22 cellular contexts compared by ENCODE assay signal in genomic region chr10:112216151-112216550, GRCh38. TPM values are rescaled to one million over a fixed set of nuclear protein-coding genes. Genes with fewer than 3 reads are reported as not detected.
DNase-seq lines count a peak whose midpoint lies in the region; ATAC-seq and TF ChIP-seq lines count a peak whose summit lies in the region.
"Had no signal": no experiment of that assay in that cellular context is flagged by ENCODE, and none has a peak within 500 bp of the region (broad histone marks: within the 10 kb centered on the region; RNA-seq: fewer than 3 reads in every experiment).

No MANE protein-coding gene starts in this region.

- H3K27ac Mint-ChIP-seq in Caco-2 (ENCODE audit: unreplicated experiment) (peak overlapping the region; percentile 81), activated B cell treated with CpG ODN at 0.5 μM for 24 hours (peak overlapping the region; percentile 79)
- H3K27ac Mint-ChIP-seq in stimulated activated memory B cell treated with anti-CD40 and anti-IgM and Interleukin-4, amounts not matched to agents 10 μg/mL and 1 μg/mL and 100 μg/mL, for 72 hours, result peak overlapping the region; percentile 66
- H3K27ac Mint-ChIP-seq in CD8-positive, alpha-beta memory T cell, result no peak overlapping the region
- H3K27ac Mint-ChIP-seq: CD4-positive, alpha-beta memory T cell; HFFc6 had no signal

- TF ChIP-seq CTCF in Caco-2 (IDR thresholded peaks at IDR 0.05; ENCODE audit: insufficient read depth in 1 of 2, low read depth in 1 of 2, low read length in 1 of 2, severe bottlenecking in 1 of 2, unreplicated experiment in 1 of 2) (no peak), activated B cell treated with CpG ODN at 0.5 μM for 24 hours (IDR thresholded peaks at IDR 0.05) (no peak)

- H3K4me3 ChIP-seq in Caco-2 (ENCODE audit: low read depth, low read length), result no peak overlapping the region
- no peak overlapping the region for H3K4me3 ChIP-seq in CD8-positive, alpha-beta memory T cell (ENCODE audit: low read length)
- H3K4me3 ChIP-seq: HAP-1 had no signal

- ATAC-seq in activated B cell treated with CpG ODN at 0.5 μM for 24 hours (ENCODE audit: low read depth) (no peak), left lobe of liver (peak; percentile 50), HG02610 (IDR thresholded peaks at IDR 0.05; ENCODE audit: unreplicated experiment) (no peak)
- ATAC-seq in stimulated activated memory B cell treated with anti-CD40 and anti-IgM and Interleukin-4, amounts not matched to agents 10 μg/mL and 1 μg/mL and 100 μg/mL, for 72 hours, result no peak
- ATAC-seq: Panc1 had no signal

- BruUV-seq in Caco-2 (replicated peaks; lab: Mats Ljungman, UMichigan), result no TSS peak

- intact Hi-C loops in Caco-2 (cut with micrococcal nuclease; ENCODE audit: unreplicated experiment), result no loop called here
- intact Hi-C loops in activated B cell treated with CpG ODN at 0.5 μM for 24 hours (cut with micrococcal nuclease), result no loop called here

- H3K9me3 ChIP-seq in Caco-2, result peaks cover 14% of the 10 kb centered on the region
- no peaks in the 10 kb centered on the region for H3K9me3 ChIP-seq in CD8-positive, alpha-beta memory T cell (ENCODE audit: low read length)
- H3K9me3 ChIP-seq: HAP-1 had no signal

- CTCF ChIA-PET in Caco-2 (lab: Charles Lee), result interaction anchor here (1.1 kb wide), 1 partner anchor 91 kb away, joined by 4 read pairs; no protein-coding TSS in a partner anchor
- CTCF ChIA-PET in activated B cell treated with CpG ODN at 0.5 μM for 24 hours (lab: Charles Lee), result no interaction called here
- CTCF ChIA-PET in CD8-positive, alpha-beta memory T cell (lab: Charles Lee), result no interaction called here

- no peaks in the 10 kb centered on the region for H3K27me3 Mint-ChIP-seq in Caco-2 (ENCODE audit: insufficient read depth, unreplicated experiment)
- H3K27me3 Mint-ChIP-seq in activated B cell treated with CpG ODN at 0.5 μM for 24 hours, result no peaks in the 10 kb centered on the region
- H3K27me3 Mint-ChIP-seq in stimulated activated memory B cell treated with anti-CD40 and anti-IgM and Interleukin-4, amounts not matched to agents 10 μg/mL and 1 μg/mL and 100 μg/mL, for 72 hours, result no peaks in the 10 kb centered on the region
- peaks cover 11 to 39% of the 10 kb centered on the region in 2 donors for H3K27me3 Mint-ChIP-seq in CD8-positive, alpha-beta memory T cell

- peaks cover 14% of the 10 kb centered on the region for H3K4me1 ChIP-seq in Caco-2
- no peaks in the 10 kb centered on the region for H3K4me1 ChIP-seq in CD8-positive, alpha-beta memory T cell (ENCODE audit: insufficient read depth, low read length)
- H3K4me1 ChIP-seq: HAP-1 had no signal

- no peak overlapping the region for H3K4me3 Mint-ChIP-seq in Caco-2 (ENCODE audit: unreplicated experiment)
- no peak overlapping the region for H3K4me3 Mint-ChIP-seq in activated B cell treated with CpG ODN at 0.5 μM for 24 hours
- H3K4me3 Mint-ChIP-seq in stimulated activated memory B cell treated with anti-CD40 and anti-IgM and Interleukin-4, amounts not matched to agents 10 μg/mL and 1 μg/mL and 100 μg/mL, for 72 hours, result no peak overlapping the region
- H3K4me3 Mint-ChIP-seq in CD8-positive, alpha-beta memory T cell, result no peak overlapping the region
- H3K4me3 Mint-ChIP-seq: CD4-positive, alpha-beta memory T cell; HFFc6 had no signal

- no peak overlapping the region for H3K27ac ChIP-seq in CD8-positive, alpha-beta memory T cell (ENCODE audit: low read depth, low read length)
- H3K27ac ChIP-seq: RWPE1 had no signal

- H3K27me3 ChIP-seq in Caco-2 (replicated peaks; ENCODE audit: control insufficient read depth, insufficient read depth, low read length), result no peaks in the 10 kb centered on the region
- H3K27me3 ChIP-seq in CD8-positive, alpha-beta memory T cell (ENCODE audit: insufficient read depth, low read length, poor library complexity, severe bottlenecking), result no peaks in the 10 kb centered on the region

- H3K4me1 Mint-ChIP-seq in Caco-2 (ENCODE audit: low read depth, unreplicated experiment), result peaks cover 13% of the 10 kb centered on the region
- H3K4me1 Mint-ChIP-seq in activated B cell treated with CpG ODN at 0.5 μM for 24 hours, result peaks cover 39% of the 10 kb centered on the region
- peaks cover 47% of the 10 kb centered on the region for H3K4me1 Mint-ChIP-seq in stimulated activated memory B cell treated with anti-CD40 and anti-IgM and Interleukin-4, amounts not matched to agents 10 μg/mL and 1 μg/mL and 100 μg/mL, for 72 hours
- no peaks in the 10 kb centered on the region for H3K4me1 Mint-ChIP-seq in CD8-positive, alpha-beta memory T cell
- H3K4me1 Mint-ChIP-seq: CD4-positive, alpha-beta memory T cell had no signal

- POLR2A ChIA-PET in Caco-2 (lab: Charles Lee) (no interaction called here), activated B cell treated with CpG ODN at 0.5 μM for 24 hours (lab: Charles Lee) (interaction anchor here (1.2 to 2.0 kb wide), 2 partner anchors 13 to 32 kb away, joined by 3 to 12 read pairs; partner anchors contain the start of gene GPAM)
- POLR2A ChIA-PET in CD8-positive, alpha-beta memory T cell (lab: Charles Lee), result no interaction called here

- no peaks in the 10 kb centered on the region for H3K36me3 ChIP-seq in Caco-2 (ENCODE audit: control insufficient read depth, insufficient read depth, low read length)
- no peaks in the 10 kb centered on the region for H3K36me3 ChIP-seq in CD8-positive, alpha-beta memory T cell (ENCODE audit: insufficient read depth, low read length)
- H3K36me3 ChIP-seq: HAP-1 had no signal

- H3K36me3 Mint-ChIP-seq in Caco-2 (ENCODE audit: insufficient read depth, unreplicated experiment) (no peaks in the 10 kb centered on the region), activated B cell treated with CpG ODN at 0.5 μM for 24 hours (ENCODE audit: low read depth) (no peaks in the 10 kb centered on the region)
- no peaks in the 10 kb centered on the region for H3K36me3 Mint-ChIP-seq in stimulated activated memory B cell treated with anti-CD40 and anti-IgM and Interleukin-4, amounts not matched to agents 10 μg/mL and 1 μg/mL and 100 μg/mL, for 72 hours
- no peaks in the 10 kb centered on the region for H3K36me3 Mint-ChIP-seq in CD8-positive, alpha-beta memory T cell
- H3K36me3 Mint-ChIP-seq: CD4-positive, alpha-beta memory T cell had no signal

- DNase-seq in Caco-2 (no peak), activated B cell treated with CpG ODN at 0.5 μM for 24 hours (no peak), left lobe of liver (ENCODE audit: low spot score) (peak; percentile 74), AG08396 (ENCODE audit: low spot score) (no peak), activated gamma-delta T cell treated with Interleukin-2 at 50 U/mL for 16 hours (no peak)
- no peak for DNase-seq in CD8-positive, alpha-beta memory T cell
- DNase-seq: C1 segment of cervical spinal cord; CD4-positive, alpha-beta memory T cell; GOT3; HFFc6; KG1; MM.1S; NCI-H2029; NCI-H446 treated with DMSO at 0.1 percent for 48 hours; NCI-H526; NK-92 treated with Interleukin-12 subunit alpha and Interleukin-12 subunit beta, amount 100 ng/mL, for 24 hours; SHP77 had no signal

- H3K9me3 Mint-ChIP-seq in Caco-2 (ENCODE audit: unreplicated experiment), result peaks cover 10% of the 10 kb centered on the region
- H3K9me3 Mint-ChIP-seq in activated B cell treated with CpG ODN at 0.5 μM for 24 hours, result peaks cover 6% of the 10 kb centered on the region
- H3K9me3 Mint-ChIP-seq in stimulated activated memory B cell treated with anti-CD40 and anti-IgM and Interleukin-4, amounts not matched to agents 10 μg/mL and 1 μg/mL and 100 μg/mL, for 72 hours, result peaks cover 5% of the 10 kb centered on the region
- peaks cover 0 to 10% (median 2%) of the 10 kb centered on the region in 5 donors for H3K9me3 Mint-ChIP-seq in CD8-positive, alpha-beta memory T cell

RNA-seq across cellular contexts. Expression of gene GPAM, which starts 32.6 kb away (rescaled TPM):
- 40.2 and 44.4 TPM in 2 replicates for total RNA-seq in Caco-2 (2022)
- total RNA-seq in activated B cell treated with CpG ODN at 0.5 μM for 24 hours, result 8.6 and 10.2 TPM in 2 replicates
- total RNA-seq in left lobe of liver, result 276 TPM
- total RNA-seq in CD8-positive, alpha-beta memory T cell, result 10 to 100 TPM; 16.4 to 17.2 TPM
- polyA plus RNA-seq in CD8-positive, alpha-beta memory T cell, result 1.7 TPM

Comparison
In these comparisons a context has a peak if more than half of its experiments do, and no peak if none do; other contexts are left out.
1. H3K27ac Mint-ChIP-seq: peak in Caco-2 (single experiment), activated B cell treated with CpG ODN at 0.5 μM for 24 hours (single experiment) and stimulated activated memory B cell treated with anti-CD40 and anti-IgM and Interleukin-4, amounts not matched to agents 10 μg/mL and 1 μg/mL and 100 μg/mL, for 72 hours (single experiment); none in CD8-positive, alpha-beta memory T cell (0 of 8).